ENCODE assay signal across 15 cellular contexts in genomic region chr12:126369487-126370463, GRCh38.
A peak's percentile ranks its signal among the peaks of the same experiment; 100 is the strongest.
DNase-seq lines count a peak whose midpoint lies in the region; ATAC-seq and TF ChIP-seq lines count a peak whose summit lies in the region.
"Had no signal": no experiment of that assay in that cellular context is flagged by ENCODE, and none has a peak within 500 bp of the region (broad histone marks: within the 10 kb centered on the region; RNA-seq: fewer than 3 reads in every experiment).

No MANE protein-coding gene starts in this region.

- H3K27me3 Mint-ChIP-seq in glutamatergic neuron (ENCODE audit: unreplicated experiment), result no peaks in the 10 kb centered on the region
- H3K27me3 Mint-ChIP-seq: stimulated activated naive CD8-positive, alpha-beta T cell treated with anti-CD3 and anti-CD28 coated beads, Interleukin-15, amount 100 ng/mL, for 72 hours had no signal

- DNase-seq in A673 (ENCODE audit: low spot score), result peak; percentile 65
- DNase-seq in HT1080 (ENCODE audit: low read depth), result peak; percentile 73
- peak; percentile 66 for DNase-seq in astrocyte of the cerebellum (ENCODE audit: low read depth)
- no peak for DNase-seq in glutamatergic neuron
- no peak for DNase-seq in cerebellar cortex (ENCODE audit: low spot score)
- DNase-seq in pons (ENCODE audit: low spot score), result no peak
- DNase-seq in DMS 273 treated with DMSO at 0.1 percent for 48 hours (lab: John Stamatoyannopoulos, UW), result no peak
- DNase-seq: activated naive CD4-positive, alpha-beta T cell treated with Interleukin-2 at 50 U/mL for 16 hours; NCI-H1105 treated with DMSO at 0.1 percent for 48 hours; NCI-H2227 treated with DMSO at 0.1 percent for 48 hours; stimulated activated naive CD8-positive, alpha-beta T cell treated with anti-CD3 and anti-CD28 coated beads, Interleukin-15, amount 100 ng/mL, for 72 hours; SW 1271 had no signal

- no peak overlapping the region for H3K4me3 Mint-ChIP-seq in glutamatergic neuron (ENCODE audit: unreplicated experiment)
- H3K4me3 Mint-ChIP-seq: stimulated activated naive CD8-positive, alpha-beta T cell treated with anti-CD3 and anti-CD28 coated beads, Interleukin-15, amount 100 ng/mL, for 72 hours had no signal

- H3K4me3 ChIP-seq in A673 (ENCODE audit: low read depth, low read length, poor library complexity, severe bottlenecking), result no peak overlapping the region
- H3K4me3 ChIP-seq in astrocyte of the cerebellum (ENCODE audit: low read depth, low read length), result no peak overlapping the region
- H3K4me3 ChIP-seq: lung had no signal

- POLR2A ChIA-PET in A673 (lab: Charles Lee; ENCODE audit: low non-redundant PET), result interaction anchor here (0.7 kb wide), 1 partner anchor 125 kb away, joined by 3 read pairs; no protein-coding TSS in a partner anchor

- peak overlapping the region; percentile 66 for H3K27ac ChIP-seq in A673 (ENCODE audit: low read depth, low read length, poor library complexity, severe bottlenecking)
- H3K27ac ChIP-seq: neutrophil had no signal

- H3K4me1 ChIP-seq in A673 (ENCODE audit: insufficient read depth, low read length, poor library complexity, severe bottlenecking), result peaks cover 38% of the 10 kb centered on the region

- ATAC-seq in HG03108 (IDR thresholded peaks at IDR 0.05; ENCODE audit: unreplicated experiment), result no peak
- ATAC-seq: stimulated activated naive CD8-positive, alpha-beta T cell treated with anti-CD3 and anti-CD28 coated beads, Interleukin-15, amount 100 ng/mL, for 72 hours had no signal

- no peak overlapping the region for H3K27ac Mint-ChIP-seq in glutamatergic neuron (ENCODE audit: unreplicated experiment)
- H3K27ac Mint-ChIP-seq: stimulated activated naive CD8-positive, alpha-beta T cell treated with anti-CD3 and anti-CD28 coated beads, Interleukin-15, amount 100 ng/mL, for 72 hours had no signal

- CTCF ChIA-PET in A673 (lab: Charles Lee), result no interaction called here

- TSS peak; percentile 64 for BruUV-seq in A673 (replicated peaks; lab: Mats Ljungman, UMichigan)

- no peaks in the 10 kb centered on the region for H3K9me3 Mint-ChIP-seq in glutamatergic neuron (ENCODE audit: unreplicated experiment)
- H3K9me3 Mint-ChIP-seq: stimulated activated naive CD8-positive, alpha-beta T cell treated with anti-CD3 and anti-CD28 coated beads, Interleukin-15, amount 100 ng/mL, for 72 hours had no signal

- H3K36me3 ChIP-seq in A673 (ENCODE audit: insufficient read depth, low read length, poor library complexity, severe bottlenecking), result no peaks in the 10 kb centered on the region
- H3K36me3 ChIP-seq: neutrophil had no signal

- H3K9me3 ChIP-seq in A673 (ENCODE audit: low read depth, low read length, poor library complexity, severe bottlenecking), result no peaks in the 10 kb centered on the region
- H3K9me3 ChIP-seq: neutrophil had no signal

- no peaks in the 10 kb centered on the region for H3K27me3 ChIP-seq in A673 (replicated peaks; ENCODE audit: insufficient read depth, low read depth, low read length, poor library complexity)
- H3K27me3 ChIP-seq: neutrophil had no signal

- in situ Hi-C loops in astrocyte of the cerebellum (cut with HindIII; ENCODE audit: low sequenced_read_pairs), result no loop called here

- H3K36me3 Mint-ChIP-seq in glutamatergic neuron (ENCODE audit: unreplicated experiment), result no peaks in the 10 kb centered on the region

- intact Hi-C loops in A673 (cut with micrococcal nuclease; ENCODE audit: unreplicated experiment), result no loop called here

- no peaks in the 10 kb centered on the region for H3K4me1 Mint-ChIP-seq in glutamatergic neuron (ENCODE audit: low read depth, unreplicated experiment)
- H3K4me1 Mint-ChIP-seq: stimulated activated naive CD8-positive, alpha-beta T cell treated with anti-CD3 and anti-CD28 coated beads, Interleukin-15, amount 100 ng/mL, for 72 hours had no signal

- TF ChIP-seq CTCF in A673 (conservative IDR thresholded peaks at IDR 0.05; ENCODE audit: low read depth, low read length) (peak; percentile 48; the same call in 1 of the 2 replicates), astrocyte of the cerebellum (IDR thresholded peaks at IDR 0.05; ENCODE audit: low read depth, low read length, missing control alignments) (peak; percentile 44), glutamatergic neuron (IDR thresholded peaks at IDR 0.05; ENCODE audit: partially characterized antibody, unreplicated experiment) (peak; percentile 37)

Comparison
In these comparisons a context has a peak if more than half of its experiments do, and no peak if none do; other contexts are left out.
1. DNase-seq: peak in A673 (single experiment), HT1080 (single experiment) and astrocyte of the cerebellum (single experiment); none in glutamatergic neuron (single experiment), cerebellar cortex (single experiment), pons (single experiment) and DMS 273 treated with DMSO at 0.1 percent for 48 hours (single experiment).
2. Peak in every context shown above with its lines, with median percentiles within 50 percentile points of each other: CTCF ChIP-seq.